1 cellular context compared by ENCODE assay signal in the genomic region with DNA sequence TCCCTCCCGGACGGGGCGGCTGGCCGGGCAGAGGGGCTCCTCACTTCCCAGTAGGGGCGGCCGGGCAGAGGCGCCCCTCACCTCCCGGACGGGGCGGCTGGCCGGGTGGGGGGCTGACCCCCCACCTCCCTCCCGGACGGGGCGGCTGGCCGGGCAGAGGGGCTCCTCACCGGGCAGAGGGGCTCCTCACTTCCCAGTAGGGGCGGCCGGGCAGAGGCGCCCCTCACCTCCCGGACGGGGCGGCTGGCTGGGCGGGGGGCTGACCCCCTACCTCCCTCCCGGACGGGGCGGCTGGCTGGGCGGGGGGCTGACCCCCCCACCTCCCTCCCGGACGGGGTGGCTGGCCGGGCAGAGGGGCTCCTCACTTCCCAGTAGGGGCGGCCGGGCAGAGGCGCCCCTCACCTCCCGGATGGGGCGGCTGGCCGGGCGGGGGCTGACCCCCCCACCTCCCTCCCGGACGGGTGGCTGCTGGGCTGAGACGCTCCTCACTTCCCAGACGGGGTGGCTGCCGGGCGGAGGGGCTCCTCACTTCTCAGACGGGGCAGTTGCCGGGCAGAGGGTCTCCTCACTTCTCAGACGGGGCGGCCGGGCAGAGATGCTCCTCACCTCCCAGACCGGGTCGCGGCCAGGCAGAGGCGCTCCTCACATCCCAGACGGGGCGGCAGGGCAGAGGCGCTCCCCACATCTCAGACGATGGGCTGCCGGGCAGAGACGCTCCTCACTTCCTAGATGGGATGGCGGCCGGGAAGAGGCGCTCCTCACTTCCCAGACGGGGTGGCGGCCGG. TPM values are rescaled to one million over a fixed set of nuclear protein-coding genes. Genes with fewer than 3 reads are reported as not detected.
"Had no signal": no experiment of that assay in that cellular context is flagged by ENCODE, and none has a peak within 500 bp of the region (broad histone marks: within the 10 kb centered on the region; RNA-seq: fewer than 3 reads in every experiment).

No MANE protein-coding gene starts in this region.

RNA-seq across cellular contexts. Expression of gene OSMR, which starts 16.4 kb away (rescaled TPM):
- total RNA-seq: G401 had no signal
